17 cellular contexts compared by ENCODE assay signal in genomic region chr17:29959658-29960337, GRCh38. TPM values are rescaled to one million over a fixed set of nuclear protein-coding genes. Genes with fewer than 3 reads are reported as not detected.
"Had no signal": no experiment of that assay in that cellular context is flagged by ENCODE, and none has a peak within 500 bp of the region (broad histone marks: within the 10 kb centered on the region; RNA-seq: fewer than 3 reads in every experiment).

No MANE protein-coding gene starts in this region.

- H3K27me3 Mint-ChIP-seq: activated CD8-positive, alpha-beta T cell treated with anti-CD3 and anti-CD28 coated beads for 36 hours; naive B cell had no signal

- H3K27ac Mint-ChIP-seq: activated CD8-positive, alpha-beta T cell treated with anti-CD3 and anti-CD28 coated beads for 36 hours; activated naive CD8-positive, alpha-beta T cell treated with anti-CD3 and anti-CD28 coated beads, Interleukin-2, amount 10 ng/mL, durations not matched to agents 7 days and 5 days; immature natural killer cell; naive B cell had no signal

- H3K4me3 Mint-ChIP-seq: activated CD8-positive, alpha-beta T cell treated with anti-CD3 and anti-CD28 coated beads for 36 hours; activated naive CD8-positive, alpha-beta T cell treated with anti-CD3 and anti-CD28 coated beads, Interleukin-2, amount 10 ng/mL, durations not matched to agents 7 days and 5 days; immature natural killer cell; naive B cell had no signal

- H3K4me1 ChIP-seq: lower lobe of right lung, right atrium auricular region, tibial artery had no signal

- H3K27ac ChIP-seq: cardiac muscle cell, lower lobe of right lung, neutrophil, right atrium auricular region, tibial artery had no signal

- H3K4me1 Mint-ChIP-seq: activated naive CD8-positive, alpha-beta T cell treated with anti-CD3 and anti-CD28 coated beads, Interleukin-2, amount 10 ng/mL, durations not matched to agents 7 days and 5 days; immature natural killer cell; naive B cell had no signal

- DNase-seq: activated CD8-positive, alpha-beta memory T cell treated with anti-CD3 and anti-CD28 coated beads, Interleukin-2, amount 50 U/mL, for 48 hours; activated CD8-positive, alpha-beta T cell treated with anti-CD3 and anti-CD28 coated beads for 36 hours; activated naive CD8-positive, alpha-beta T cell treated with anti-CD3 and anti-CD28 coated beads, Interleukin-2, amount 10 ng/mL, durations not matched to agents 7 days and 5 days; aorta; glutamatergic neuron; immature natural killer cell; lower lobe of right lung; midbrain; naive B cell; posterior cingulate gyrus; small intestine; tibial artery had no signal

- H3K36me3 ChIP-seq: cardiac muscle cell, lower lobe of right lung, neutrophil, right atrium auricular region, tibial artery had no signal

- FAIRE-seq: colon, endothelial cell of umbilical vein, small intestine had no signal

- H3K9me3 ChIP-seq: neutrophil, right atrium auricular region, tibial artery had no signal

- H3K27me3 ChIP-seq: cardiac muscle cell, neutrophil, right atrium auricular region, tibial artery had no signal

- H3K36me3 Mint-ChIP-seq: activated naive CD8-positive, alpha-beta T cell treated with anti-CD3 and anti-CD28 coated beads, Interleukin-2, amount 10 ng/mL, durations not matched to agents 7 days and 5 days had no signal

- H3K4me3 ChIP-seq: cardiac muscle cell, lower lobe of right lung, right atrium auricular region, tibial artery had no signal

- ATAC-seq: activated CD8-positive, alpha-beta T cell treated with anti-CD3 and anti-CD28 coated beads for 36 hours; lower lobe of right lung had no signal

RNA-seq across cellular contexts. Expression of gene EFCAB5, which starts 18.4 kb away (rescaled TPM):
- total RNA-seq: right atrium auricular region had no signal
